ENCODE assay signal across 19 cellular contexts in the genomic region with DNA sequence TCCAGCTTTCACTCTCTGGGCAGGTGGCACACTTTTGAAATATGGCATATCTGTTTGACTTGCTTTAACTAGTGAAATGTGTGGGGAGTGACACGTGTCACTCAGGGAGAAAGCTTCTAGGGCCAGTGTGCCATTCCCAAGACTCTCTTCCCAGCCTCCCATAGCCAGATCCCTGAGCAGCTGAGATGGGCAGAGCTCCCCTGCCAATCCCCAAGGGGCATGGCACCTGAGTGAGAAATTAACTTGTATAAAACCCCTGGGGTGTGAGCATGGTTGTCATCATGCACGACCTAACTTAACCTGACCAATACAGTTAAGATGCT. TPM values are rescaled to one million over a fixed set of nuclear protein-coding genes. Genes with fewer than 3 reads are reported as not detected.
DNase-seq lines count a peak whose midpoint lies in the region; ATAC-seq and TF ChIP-seq lines count a peak whose summit lies in the region.
"Had no signal": no experiment of that assay in that cellular context is flagged by ENCODE, and none has a peak within 500 bp of the region (broad histone marks: within the 10 kb centered on the region; RNA-seq: fewer than 3 reads in every experiment).

No MANE protein-coding gene starts in this region.

- no peaks in the 10 kb centered on the region for H3K36me3 ChIP-seq in esophagus muscularis mucosa
- no peaks in the 10 kb centered on the region for H3K36me3 ChIP-seq in BE2C

- peaks cover 27 to 34% (median 31%) of the 10 kb centered on the region in 3 donors for H3K4me1 Mint-ChIP-seq in T-cell

- no peak for TF ChIP-seq CTCF in esophagus muscularis mucosa (IDR thresholded peaks at IDR 0.05)
- no peak for TF ChIP-seq CTCF in BE2C (IDR thresholded peaks at IDR 0.05; ENCODE audit: low read depth, low read length)

- POLR2A ChIA-PET in T-cell (lab: Charles Lee), result no interaction called here

- TF ChIP-seq POLR2A in esophagus muscularis mucosa (IDR thresholded peaks at IDR 0.05; ENCODE audit: low read depth), result no peak

- H3K4me1 ChIP-seq in esophagus muscularis mucosa, result no peaks in the 10 kb centered on the region
- no peaks in the 10 kb centered on the region for H3K4me1 ChIP-seq in BE2C

- H3K4me3 Mint-ChIP-seq in T-cell, result peak overlapping the region; percentile 7 to 67 (median 25)
- H3K4me3 Mint-ChIP-seq: HFFc6 had no signal

- no peak for ATAC-seq in activated naive CD4-positive, alpha-beta T cell treated with anti-CD3 and anti-CD28 coated beads, Interleukin-2, amount 50 U/mL, for 72 hours
- peak in 2 of 4 experiments; percentile 10 to 17 for ATAC-seq in T-cell (replicated peaks in 1 of 4)
- ATAC-seq: PC-3 had no signal

- H3K9me3 ChIP-seq in esophagus muscularis mucosa (peaks cover 0 to 9% (median 0%) of the 10 kb centered on the region in 4 donors), BE2C (no peaks in the 10 kb centered on the region)

- H3K27me3 ChIP-seq in esophagus muscularis mucosa, result peaks cover 0 to 26% (median 0%) of the 10 kb centered on the region in 4 donors
- no peaks in the 10 kb centered on the region for H3K27me3 ChIP-seq in BE2C

- CTCF ChIA-PET in T-cell (lab: Charles Lee), result interaction anchor here (0.5 to 0.7 kb wide), 2 partner anchors 30 to 856 kb away, joined by 3 read pairs; no protein-coding TSS in a partner anchor

- WGBS in esophagus muscularis mucosa, result 66% methylated on average over 2 of the region's 2 CpGs

- no peak overlapping the region for H3K27ac ChIP-seq in esophagus muscularis mucosa (replicated peaks in 1 of 4)
- H3K27ac ChIP-seq: KMS-11, RWPE1 had no signal

- H3K36me3 Mint-ChIP-seq in activated naive CD4-positive, alpha-beta T cell treated with anti-CD3 and anti-CD28 coated beads, Interleukin-2, amount 50 U/mL, for 72 hours, result peaks cover 11 to 22% of the 10 kb centered on the region in 2 donors
- no peaks in the 10 kb centered on the region for H3K36me3 Mint-ChIP-seq in T-cell

- H3K27ac Mint-ChIP-seq in activated naive CD4-positive, alpha-beta T cell treated with anti-CD3 and anti-CD28 coated beads, Interleukin-2, amount 50 U/mL, for 72 hours, result peak overlapping the region; percentile 0 to 76
- peak overlapping the region; percentile 93 to 94 for H3K27ac Mint-ChIP-seq in T-cell
- H3K27ac Mint-ChIP-seq: HFFc6 had no signal

- no peak overlapping the region for H3K4me3 ChIP-seq in esophagus muscularis mucosa
- H3K4me3 ChIP-seq in BE2C (ENCODE audit: low read depth, low read length), result no peak overlapping the region

- no peak for TF ChIP-seq EP300 in esophagus muscularis mucosa (IDR thresholded peaks at IDR 0.05)

- H3K27me3 Mint-ChIP-seq in T-cell, result peaks cover 0 to 3% of the 10 kb centered on the region in 2 donors

- H3K9me3 Mint-ChIP-seq in activated naive CD4-positive, alpha-beta T cell treated with anti-CD3 and anti-CD28 coated beads, Interleukin-2, amount 50 U/mL, for 72 hours, result peaks cover 6 to 14% of the 10 kb centered on the region in 2 donors
- H3K9me3 Mint-ChIP-seq in T-cell, result peaks cover 0 to 5% (median 3%) of the 10 kb centered on the region in 3 donors

- intact Hi-C loops in esophagus muscularis mucosa (cut with DNase I), result no loop called here

- no peak for DNase-seq in activated naive CD4-positive, alpha-beta T cell treated with anti-CD3 and anti-CD28 coated beads, Interleukin-2, amount 50 U/mL, for 72 hours (ENCODE audit: low spot score in 2 of 2)
- no peak for DNase-seq in activated naive CD4-positive, alpha-beta T cell (lab: John Stamatoyannopoulos, UW)
- DNase-seq in T-cell, result no peak
- DNase-seq in esophagus muscularis mucosa (ENCODE audit: extremely low spot score), result peak; percentile 24
- no peak for DNase-seq in BE2C
- no peak for DNase-seq in NK-92 treated with Interleukin-12 subunit alpha and Interleukin-12 subunit beta, amount 100 ng/mL, for 24 hours (lab: John Stamatoyannopoulos, UW)
- DNase-seq in MV-4-11 (lab: John Stamatoyannopoulos, UW), result no peak
- DNase-seq: EL, HFFc6, NCI-H1048, NCI-H146, NCI-H2081, NCI-H510A, NCI-H774 had no signal

RNA-seq across cellular contexts. Expression of a gene that starts 39.0 kb away (rescaled TPM):
- not detected for total RNA-seq in activated naive CD4-positive, alpha-beta T cell treated with anti-CD3 and anti-CD28 coated beads, Interleukin-2, amount 50 U/mL, for 72 hours
- total RNA-seq in T-cell (under 1 TPM in 3 of 5 donors, not detected in 2; 0.13 to 0.67 (median 0.47) TPM), esophagus muscularis mucosa (10 to 100 TPM in 2 of 4 donors, 1 to 10 TPM in 2; 7.3 to 19.8 (median 12.9) TPM)
- polyA plus RNA-seq in BE2C (2012; ENCODE audit: insufficient read depth, insufficient read length, low read depth), result not detected
- total RNA-seq: H1, HFFc6, M059J, PC-3 had no signal
- polyA plus RNA-seq: H1 had no signal

RNA-seq across cellular contexts. Expression of a gene that starts 55.5 kb away (rescaled TPM):
- total RNA-seq in activated naive CD4-positive, alpha-beta T cell treated with anti-CD3 and anti-CD28 coated beads, Interleukin-2, amount 50 U/mL, for 72 hours, result not detected
- total RNA-seq in T-cell (not detected), esophagus muscularis mucosa (under 1 TPM in 3 of 4 donors, not detected in 1; 0.11 to 0.17 (median 0.13) TPM)
- not detected for polyA plus RNA-seq in BE2C (2012; ENCODE audit: insufficient read depth, insufficient read length, low read depth)
- total RNA-seq: H1, HFFc6 had no signal
- polyA plus RNA-seq: H1 had no signal

Comparison
In these comparisons a context has a peak if more than half of its experiments do, and no peak if none do; other contexts are left out.
1. RNA of a gene that starts 39.0 kb away (total RNA-seq): 7.3 to 19.8 TPM in esophagus muscularis mucosa; 0.13 to 0.67 TPM in T-cell and not detected in activated naive CD4-positive, alpha-beta T cell treated with anti-CD3 and anti-CD28 coated beads, Interleukin-2, amount 50 U/mL, for 72 hours; every median in the first group is over 4 times any median in the second.